Comparison of ENCODE assay signal across 9 cellular contexts in genomic region chr2:153287109-153287801, GRCh38.
DNase-seq lines count a peak whose midpoint lies in the region; ATAC-seq and TF ChIP-seq lines count a peak whose summit lies in the region.
"Had no signal": no experiment of that assay in that cellular context is flagged by ENCODE, and none has a peak within 500 bp of the region (broad histone marks: within the 10 kb centered on the region; RNA-seq: fewer than 3 reads in every experiment).

No MANE protein-coding gene starts in this region.

- peaks cover 0 to 17% of the 10 kb centered on the region in 2 donors for H3K9me3 ChIP-seq in left lung
- H3K9me3 ChIP-seq: vagina had no signal

- no peaks in the 10 kb centered on the region for H3K36me3 Mint-ChIP-seq in nephron (ENCODE audit: low read depth)

- no peaks in the 10 kb centered on the region for H3K27me3 ChIP-seq in left lung
- H3K27me3 ChIP-seq: vagina had no signal

- no peaks in the 10 kb centered on the region for H3K4me1 ChIP-seq in left lung
- H3K4me1 ChIP-seq: vagina had no signal

- peaks cover 18% of the 10 kb centered on the region for H3K9me3 Mint-ChIP-seq in nephron

- H3K27me3 Mint-ChIP-seq in nephron (ENCODE audit: low read depth) = peaks cover 4% of the 10 kb centered on the region

- H3K4me3 Mint-ChIP-seq in nephron = no peak overlapping the region

- TF ChIP-seq CTCF in nephron (IDR thresholded peaks at IDR 0.05; ENCODE audit: unreplicated experiment in 3 of 3) (peak; percentile 36 to 43 (median 39)), left lung (IDR thresholded peaks at IDR 0.05) (no peak)

- H3K4me3 ChIP-seq in left lung = no peak overlapping the region
- H3K4me3 ChIP-seq: vagina had no signal

- ATAC-seq in GM18861 (IDR thresholded peaks at IDR 0.05; ENCODE audit: unreplicated experiment) (peak; percentile 47), HG03196 (IDR thresholded peaks at IDR 0.05; ENCODE audit: unreplicated experiment) (peak; percentile 59), GM21737 (IDR thresholded peaks at IDR 0.05; ENCODE audit: unreplicated experiment) (no peak), left lung (no peak), GM21723 (IDR thresholded peaks at IDR 0.05; ENCODE audit: unreplicated experiment) (no peak)

- DNase-seq in activated CD8-positive, alpha-beta memory T cell treated with anti-CD3 and anti-CD28 coated beads, Interleukin-2, amount 50 U/mL, for 4 hours = peak; percentile 18
- no peak for DNase-seq in left lung

- H3K36me3 ChIP-seq in left lung = no peaks in the 10 kb centered on the region
- H3K36me3 ChIP-seq: vagina had no signal

- no peak overlapping the region for H3K27ac ChIP-seq in left lung
- H3K27ac ChIP-seq: epithelial cell of prostate, vagina had no signal

- peak overlapping the region in 1 of 3 experiments; percentile 40 for H3K27ac Mint-ChIP-seq in nephron

- H3K4me1 Mint-ChIP-seq in nephron = peaks cover 14% of the 10 kb centered on the region

- intact Hi-C loops in left lung (cut with DNase I) = no loop called here

Comparison
In these comparisons a context has a peak if more than half of its experiments do, and no peak if none do; other contexts are left out.
1. ATAC-seq: peak in GM18861 (single experiment) and HG03196 (single experiment); none in GM21737 (single experiment), left lung (single experiment) and GM21723 (single experiment).
2. CTCF ChIP-seq: peak in nephron (3 of 3); none in left lung (0 of 2).